12 cellular contexts compared by ENCODE assay signal in genomic region chr14:89284368-89285058, GRCh38.
DNase-seq lines count a peak whose midpoint lies in the region; ATAC-seq, FAIRE-seq and TF ChIP-seq lines count a peak whose summit lies in the region.
"Had no signal": no experiment of that assay in that cellular context is flagged by ENCODE, and none has a peak within 500 bp of the region (broad histone marks: within the 10 kb centered on the region; RNA-seq: fewer than 3 reads in every experiment).

No MANE protein-coding gene starts in this region.

- DNase-seq in AG10803 (ENCODE audit: low read depth) (peak; percentile 82), GM03348 (ENCODE audit: low spot score) (peak; percentile 68), astrocyte (ENCODE audit: low read depth) (peak; percentile 85), glutamatergic neuron (peak; percentile 31), amygdala (lab: John Stamatoyannopoulos, UW) (no peak), COR-L47 (lab: John Stamatoyannopoulos, UW) (no peak), DMS 273 treated with DMSO at 0.1 percent for 48 hours (lab: John Stamatoyannopoulos, UW) (no peak)
- no peak for DNase-seq in naive thymus-derived CD4-positive, alpha-beta T cell
- DNase-seq: activated CD8-positive, alpha-beta memory T cell treated with anti-CD3 and anti-CD28 coated beads, Interleukin-2, amount 50 U/mL, for 4 hours; CD4-positive, alpha-beta memory T cell; mesenchymal stem cell had no signal

- H3K4me3 Mint-ChIP-seq in astrocyte (ENCODE audit: unreplicated experiment) = no peak overlapping the region
- H3K4me3 Mint-ChIP-seq in glutamatergic neuron (ENCODE audit: unreplicated experiment) = no peak overlapping the region
- H3K4me3 Mint-ChIP-seq in naive thymus-derived CD4-positive, alpha-beta T cell = peak overlapping the region in 1 of 10 donors; percentile 29
- H3K4me3 Mint-ChIP-seq: brain had no signal

- H3K27me3 ChIP-seq in astrocyte (ENCODE audit: insufficient read depth, low read length) = no peaks in the 10 kb centered on the region
- H3K27me3 ChIP-seq in naive thymus-derived CD4-positive, alpha-beta T cell (ENCODE audit: control insufficient read depth in 2 of 2, insufficient read depth in 2 of 2, low read length in 2 of 2) = no peaks in the 10 kb centered on the region

- peaks cover 10% of the 10 kb centered on the region for H3K4me1 ChIP-seq in astrocyte (ENCODE audit: insufficient read depth, low read length)
- H3K4me1 ChIP-seq in naive thymus-derived CD4-positive, alpha-beta T cell (ENCODE audit: control insufficient read depth in 2 of 2, insufficient read depth in 2 of 2, low read length in 2 of 2) = peaks cover 0 to 16% of the 10 kb centered on the region in 2 donors

- peak overlapping the region; percentile 59 for H3K4me2 ChIP-seq in astrocyte (ENCODE audit: low read length)

- H3K9ac ChIP-seq in astrocyte (ENCODE audit: low read length) = peak overlapping the region; percentile 59

- H3K9me3 Mint-ChIP-seq in astrocyte (ENCODE audit: unreplicated experiment) (no peaks in the 10 kb centered on the region), glutamatergic neuron (ENCODE audit: unreplicated experiment) (peaks cover 2% of the 10 kb centered on the region)
- H3K9me3 Mint-ChIP-seq in naive thymus-derived CD4-positive, alpha-beta T cell = no peaks in the 10 kb centered on the region
- H3K9me3 Mint-ChIP-seq: brain; CD4-positive, alpha-beta memory T cell had no signal

- ATAC-seq in naive thymus-derived CD4-positive, alpha-beta T cell = no peak

- H3K4me1 Mint-ChIP-seq in astrocyte (ENCODE audit: low read depth, unreplicated experiment) (peaks cover 12% of the 10 kb centered on the region), glutamatergic neuron (ENCODE audit: low read depth, unreplicated experiment) (peaks cover 19% of the 10 kb centered on the region)
- peaks cover 24 to 69% (median 66%) of the 10 kb centered on the region in 7 donors for H3K4me1 Mint-ChIP-seq in naive thymus-derived CD4-positive, alpha-beta T cell

- H3K27ac Mint-ChIP-seq in astrocyte (ENCODE audit: unreplicated experiment) (peak overlapping the region; percentile 10), glutamatergic neuron (ENCODE audit: unreplicated experiment) (peak overlapping the region; percentile 34)
- H3K27ac Mint-ChIP-seq in naive thymus-derived CD4-positive, alpha-beta T cell = peak overlapping the region in 2 of 9 donors; percentile 72 to 82

- FAIRE-seq in astrocyte (lab: Jason Lieb, UNC) = peak; percentile 80

- CTCF ChIA-PET in naive thymus-derived CD4-positive, alpha-beta T cell (lab: Charles Lee) = no interaction called here

- POLR2A ChIA-PET in naive thymus-derived CD4-positive, alpha-beta T cell (lab: Charles Lee) = no interaction called here

- H3K79me2 ChIP-seq in astrocyte (ENCODE audit: insufficient read depth, low read length) = peaks cover 14% of the 10 kb centered on the region

- peaks cover 46% of the 10 kb centered on the region for H4K20me1 ChIP-seq in astrocyte (ENCODE audit: insufficient read depth, low read length)

- no peak for TF ChIP-seq CTCF in AG10803 (conservative IDR thresholded peaks at IDR 0.05; ENCODE audit: low read length)
- TF ChIP-seq CTCF in astrocyte (IDR thresholded peaks at IDR 0.05; ENCODE audit: insufficient read depth, low read depth, low read length) = no peak
- no peak for TF ChIP-seq CTCF in glutamatergic neuron (IDR thresholded peaks at IDR 0.05; ENCODE audit: partially characterized antibody, unreplicated experiment)

- intact Hi-C loops in naive thymus-derived CD4-positive, alpha-beta T cell (cut with micrococcal nuclease) = no loop called here

- H2AFZ ChIP-seq in astrocyte (ENCODE audit: low read depth, low read length) = no peak overlapping the region

- peak overlapping the region; percentile 64 for H3K27ac ChIP-seq in astrocyte (ENCODE audit: low read depth, low read length)
- H3K27ac ChIP-seq in naive thymus-derived CD4-positive, alpha-beta T cell (ENCODE audit: low read depth, low read length) = no peak overlapping the region

- H3K36me3 Mint-ChIP-seq in astrocyte (ENCODE audit: low read depth, unreplicated experiment) = peaks cover 9% of the 10 kb centered on the region
- peaks cover 5% of the 10 kb centered on the region for H3K36me3 Mint-ChIP-seq in glutamatergic neuron (ENCODE audit: unreplicated experiment)
- peaks cover 9 to 41% (median 24%) of the 10 kb centered on the region in 5 donors for H3K36me3 Mint-ChIP-seq in naive thymus-derived CD4-positive, alpha-beta T cell

- peaks cover 4% of the 10 kb centered on the region for H3K36me3 ChIP-seq in astrocyte (ENCODE audit: insufficient read depth, low read length)
- H3K36me3 ChIP-seq in naive thymus-derived CD4-positive, alpha-beta T cell (ENCODE audit: control insufficient read depth in 2 of 3, insufficient read depth in 3 of 3, low read length in 3 of 3) = peaks cover 0 to 18% (median 3%) of the 10 kb centered on the region in 3 experiments

- H3K9me3 ChIP-seq in astrocyte (ENCODE audit: insufficient read depth, low read depth, low read length) = no peaks in the 10 kb centered on the region
- H3K9me3 ChIP-seq in naive thymus-derived CD4-positive, alpha-beta T cell (ENCODE audit: control insufficient read depth in 2 of 3, low read length in 3 of 3) = no peaks in the 10 kb centered on the region

- H3K4me3 ChIP-seq in AG10803 (ENCODE audit: low read length) = no peak overlapping the region
- no peak overlapping the region for H3K4me3 ChIP-seq in astrocyte (ENCODE audit: insufficient read depth, low read depth, low read length)
- no peak overlapping the region for H3K4me3 ChIP-seq in naive thymus-derived CD4-positive, alpha-beta T cell (ENCODE audit: low read length)

- H3K27me3 Mint-ChIP-seq in astrocyte (ENCODE audit: low read depth, unreplicated experiment) (no peaks in the 10 kb centered on the region), glutamatergic neuron (ENCODE audit: unreplicated experiment) (peaks cover 6% of the 10 kb centered on the region)
- H3K27me3 Mint-ChIP-seq in naive thymus-derived CD4-positive, alpha-beta T cell = no peaks in the 10 kb centered on the region
- H3K27me3 Mint-ChIP-seq: brain; CD4-positive, alpha-beta memory T cell had no signal

Comparison
In these comparisons a context has a peak if more than half of its experiments do, and no peak if none do; other contexts are left out.
1. DNase-seq: peak in AG10803 (single experiment), GM03348 (single experiment), astrocyte (single experiment) and glutamatergic neuron (single experiment); none in amygdala (0 of 56), COR-L47 (single experiment), DMS 273 treated with DMSO at 0.1 percent for 48 hours (single experiment) and naive thymus-derived CD4-positive, alpha-beta T cell (0 of 9).